8 cellular contexts compared by ENCODE assay signal in genomic region chr2:65056990-65057375, GRCh38. TPM values are rescaled to one million over a fixed set of nuclear protein-coding genes. Genes with fewer than 3 reads are reported as not detected.
DNase-seq lines count a peak whose midpoint lies in the region; ATAC-seq, FAIRE-seq and TF ChIP-seq lines count a peak whose summit lies in the region.

No MANE protein-coding gene starts in this region.

- H3K4me3 ChIP-seq in liver (ENCODE audit: low read depth in 1 of 3, low read length in 3 of 3) (peak overlapping the region; percentile 52 to 92 (median 76)), thyroid gland (replicated peaks in 1 of 3) (peak overlapping the region; percentile 71 to 98 (median 82))

- no peak for ATAC-seq in HG03025 (IDR thresholded peaks at IDR 0.05; ENCODE audit: low FRiP score, unreplicated experiment)

- TF ChIP-seq RAD21 in liver (IDR thresholded peaks at IDR 0.05) = no peak

- H3K27me3 ChIP-seq in liver (ENCODE audit: control insufficient read depth in 4 of 4, insufficient read depth in 4 of 4, low read length in 3 of 4) = no peaks in the 10 kb centered on the region
- H3K27me3 ChIP-seq in thyroid gland = no peaks in the 10 kb centered on the region

- no peak for TF ChIP-seq POLR2A in thyroid gland (IDR thresholded peaks at IDR 0.05)

- TF ChIP-seq CTCF in liver (IDR thresholded peaks at IDR 0.05; ENCODE audit: low read depth, low read length, missing input control) (no peak), thyroid gland (IDR thresholded peaks at IDR 0.05) (no peak)

- H3K27ac ChIP-seq in angular gyrus (ENCODE audit: low read depth, low read length) (peak overlapping the region; percentile 57), liver (ENCODE audit: low read depth in 1 of 2, low read length in 2 of 2) (peak overlapping the region; percentile 49 to 78), thyroid gland (peak overlapping the region; percentile 65 to 91 (median 78))

- no peak for FAIRE-seq in HTR-8/SVneo (lab: Jason Lieb, UNC)

- no peaks in the 10 kb centered on the region for H3K27me3 Mint-ChIP-seq in activated T-cell treated with anti-CD3 and anti-CD28 coated beads, Interleukin-2, amount 50 U/mL, for 24 hours

- peaks cover 6% of the 10 kb centered on the region for H3K36me3 Mint-ChIP-seq in activated T-cell treated with anti-CD3 and anti-CD28 coated beads, Interleukin-2, amount 50 U/mL, for 24 hours (ENCODE audit: low read depth)

- H3K4me1 ChIP-seq in liver (ENCODE audit: control insufficient read depth in 4 of 4, insufficient read depth in 4 of 4, low read length in 3 of 4) = peaks cover 2 to 16% (median 10%) of the 10 kb centered on the region in 4 donors
- peaks cover 19 to 51% of the 10 kb centered on the region in 2 donors for H3K4me1 ChIP-seq in thyroid gland

- no peak for DNase-seq in activated T-cell treated with anti-CD3 and anti-CD28 coated beads, Interleukin-2, amount 50 U/mL, for 24 hours
- DNase-seq in activated T-cell treated with anti-CD3 and anti-CD28 coated beads for 4 hours = no peak
- no peak for DNase-seq in thyroid gland
- no peak for DNase-seq in islet precursor cell
- DNase-seq in HTR-8/SVneo (ENCODE audit: insufficient read length, low spot score) = no peak

- peak overlapping the region; percentile 7 to 46 for H3K9ac ChIP-seq in liver (ENCODE audit: low read depth in 1 of 2, low read length in 2 of 2)

- 12% methylated on average over 9 of the region's 9 CpGs for WGBS in liver
- WGBS in thyroid gland, 2 donors = 3 to 10% methylated on average over 9 of the region's 9 CpGs

- H3K4me1 Mint-ChIP-seq in activated T-cell treated with anti-CD3 and anti-CD28 coated beads, Interleukin-2, amount 50 U/mL, for 24 hours (ENCODE audit: low read depth) = peaks cover 59% of the 10 kb centered on the region

- intact Hi-C loops in thyroid gland (cut with DNase I) = no loop called here

- no peaks in the 10 kb centered on the region for H3K9me3 Mint-ChIP-seq in activated T-cell treated with anti-CD3 and anti-CD28 coated beads, Interleukin-2, amount 50 U/mL, for 24 hours

- peak overlapping the region; percentile 93 for H3K4me3 Mint-ChIP-seq in activated T-cell treated with anti-CD3 and anti-CD28 coated beads, Interleukin-2, amount 50 U/mL, for 24 hours

- no peaks in the 10 kb centered on the region for H3K36me3 ChIP-seq in liver (ENCODE audit: control insufficient read depth in 4 of 4, insufficient read depth in 3 of 4, low read depth in 1 of 4, low read length in 3 of 4)
- H3K36me3 ChIP-seq in thyroid gland = no peaks in the 10 kb centered on the region

- H3K9me3 ChIP-seq in liver (ENCODE audit: control insufficient read depth in 4 of 4, low read length in 3 of 4) = no peaks in the 10 kb centered on the region
- H3K9me3 ChIP-seq in thyroid gland = no peaks in the 10 kb centered on the region

- peak overlapping the region; percentile 84 for H3K27ac Mint-ChIP-seq in activated T-cell treated with anti-CD3 and anti-CD28 coated beads, Interleukin-2, amount 50 U/mL, for 24 hours

TF ChIP-seq in liver, 16 proteins besides CTCF, POLR2A, EP300 and RAD21:
- TF ChIP-seq TAF1 (conservative IDR thresholded peaks at IDR 0.05) (no peak), ATF3 (IDR thresholded peaks at IDR 0.05) (no peak), SP1 (IDR thresholded peaks at IDR 0.05) (no peak), JUND (IDR thresholded peaks at IDR 0.05) (no peak), MAX (IDR thresholded peaks at IDR 0.05) (no peak)

RNA-seq across cellular contexts. Expression of gene CEP68, which starts 0.8 kb away (rescaled TPM):
- total RNA-seq in liver (1 to 10 TPM; 2.5 to 5.8 TPM), thyroid gland (10 to 100 TPM; 19.8 to 34.1 (median 27.5) TPM)
- 1 to 10 TPM; 2.1 to 5.8 TPM for polyA plus RNA-seq in liver
